Comparison of ENCODE assay signal across 10 cellular contexts in genomic region chr11:121453589-121454299, GRCh38. TPM values are rescaled to one million over a fixed set of nuclear protein-coding genes. Genes with fewer than 3 reads are reported as not detected.
DNase-seq lines count a peak whose midpoint lies in the region; ATAC-seq and TF ChIP-seq lines count a peak whose summit lies in the region.
"Had no signal": no experiment of that assay in that cellular context is flagged by ENCODE, and none has a peak within 500 bp of the region (broad histone marks: within the 10 kb centered on the region; RNA-seq: fewer than 3 reads in every experiment).

No MANE protein-coding gene starts in this region.

- H3K27me3 ChIP-seq in liver (ENCODE audit: control insufficient read depth in 4 of 4, insufficient read depth in 4 of 4, low read length in 3 of 4) (no peaks in the 10 kb centered on the region), right cardiac atrium (ENCODE audit: control insufficient read depth, insufficient read depth) (no peaks in the 10 kb centered on the region)

- H3K27ac ChIP-seq in liver (ENCODE audit: low read depth in 1 of 2, low read length in 2 of 2) (peak overlapping the region; percentile 95 to 96), substantia nigra (ENCODE audit: low read depth, low read length, poor library complexity, severe bottlenecking) (peak overlapping the region; percentile 81), right cardiac atrium (ENCODE audit: low read length) (no peak overlapping the region)
- H3K27ac ChIP-seq: A549 had no signal

- POLR2A ChIA-PET in activated CD4-positive, alpha-beta T cell treated with anti-CD3 and anti-CD28 coated beads, Interleukin-2, amount 10 ng/mL, durations not matched to agents 7 days and 5 days (lab: Charles Lee) = no interaction called here

- peak overlapping the region; percentile 94 for H3K27ac Mint-ChIP-seq in activated CD4-positive, alpha-beta T cell treated with anti-CD3 and anti-CD28 coated beads, Interleukin-2, amount 10 ng/mL, durations not matched to agents 7 days and 5 days
- H3K27ac Mint-ChIP-seq in activated T-helper 1 cell treated with anti-CD3 and anti-CD28 coated beads, Interleukin-12 subunit alpha, Interleukin-12 subunit beta, Interleukin-2, Interleukin-4 antibody, amounts not matched to agents 30 ng/mL and 10 ng/mL and 1 ng/mL, durations not matched to agents 14 hours and 24 hours and 36 hours = peak overlapping the region; percentile 92

- H3K36me3 ChIP-seq in liver (ENCODE audit: control insufficient read depth in 4 of 4, insufficient read depth in 3 of 4, low read depth in 1 of 4, low read length in 3 of 4) = no peaks in the 10 kb centered on the region

- no peak for DNase-seq in activated CD4-positive, alpha-beta T cell treated with anti-CD3 and anti-CD28 coated beads, Interleukin-2, amount 10 ng/mL, durations not matched to agents 7 days and 5 days
- no peak for DNase-seq in activated CD4-positive, alpha-beta T cell treated with anti-CD3 and anti-CD28 coated beads, Interleukin-2, amount 50 U/mL, for 4 hours
- no peak for DNase-seq in activated T-helper 1 cell treated with anti-CD3 and anti-CD28 coated beads, Interleukin-12 subunit alpha, Interleukin-12 subunit beta, Interleukin-2, Interleukin-4 antibody, amounts not matched to agents 30 ng/mL and 10 ng/mL and 1 ng/mL, durations not matched to agents 14 hours and 24 hours and 36 hours (ENCODE audit: low spot score)
- DNase-seq in substantia nigra (lab: John Stamatoyannopoulos, UW) (peak in 3 of 49 donors; percentile 23 to 51 (median 36)), right cardiac atrium (no peak), NOMO-1 (lab: John Stamatoyannopoulos, UW; ENCODE audit: unreplicated experiment in 2 of 2) (no peak)
- DNase-seq: NCI-H187 treated with DMSO at 0.1 percent for 48 hours had no signal

- peaks cover 73% of the 10 kb centered on the region for H3K4me1 Mint-ChIP-seq in activated CD4-positive, alpha-beta T cell treated with anti-CD3 and anti-CD28 coated beads, Interleukin-2, amount 10 ng/mL, durations not matched to agents 7 days and 5 days
- peaks cover 90% of the 10 kb centered on the region for H3K4me1 Mint-ChIP-seq in activated T-helper 1 cell treated with anti-CD3 and anti-CD28 coated beads, Interleukin-12 subunit alpha, Interleukin-12 subunit beta, Interleukin-2, Interleukin-4 antibody, amounts not matched to agents 30 ng/mL and 10 ng/mL and 1 ng/mL, durations not matched to agents 14 hours and 24 hours and 36 hours (ENCODE audit: low read depth)

- peak overlapping the region; percentile 91 for H3K4me3 Mint-ChIP-seq in activated CD4-positive, alpha-beta T cell treated with anti-CD3 and anti-CD28 coated beads, Interleukin-2, amount 10 ng/mL, durations not matched to agents 7 days and 5 days
- peak overlapping the region; percentile 75 for H3K4me3 Mint-ChIP-seq in activated T-helper 1 cell treated with anti-CD3 and anti-CD28 coated beads, Interleukin-12 subunit alpha, Interleukin-12 subunit beta, Interleukin-2, Interleukin-4 antibody, amounts not matched to agents 30 ng/mL and 10 ng/mL and 1 ng/mL, durations not matched to agents 14 hours and 24 hours and 36 hours

- no peaks in the 10 kb centered on the region for H3K9me3 Mint-ChIP-seq in activated CD4-positive, alpha-beta T cell treated with anti-CD3 and anti-CD28 coated beads, Interleukin-2, amount 10 ng/mL, durations not matched to agents 7 days and 5 days
- H3K9me3 Mint-ChIP-seq in activated T-helper 1 cell treated with anti-CD3 and anti-CD28 coated beads, Interleukin-12 subunit alpha, Interleukin-12 subunit beta, Interleukin-2, Interleukin-4 antibody, amounts not matched to agents 30 ng/mL and 10 ng/mL and 1 ng/mL, durations not matched to agents 14 hours and 24 hours and 36 hours = no peaks in the 10 kb centered on the region

- peak overlapping the region; percentile 92 to 99 for H3K9ac ChIP-seq in liver (ENCODE audit: low read depth in 1 of 2, low read length in 2 of 2)

- peak; percentile 43 to 48 for TF ChIP-seq RAD21 in liver (IDR thresholded peaks at IDR 0.05)

- intact Hi-C loops in activated T-helper 1 cell treated with anti-CD3 and anti-CD28 coated beads, Interleukin-12 subunit alpha, Interleukin-12 subunit beta, Interleukin-2, Interleukin-4 antibody, amounts not matched to agents 30 ng/mL and 10 ng/mL and 1 ng/mL, durations not matched to agents 14 hours and 24 hours and 36 hours (cut with micrococcal nuclease) = loop anchor here (1.0 to 5.0 kb wide), 4 partner anchors 35 to 161 kb away; partner anchors contain the start of gene SC5D
- intact Hi-C loops in right cardiac atrium (cut with DNase I) = loop anchor here in 2 of 4 donors (5.0 to 10.0 kb wide), 2 partner anchors 121 to 126 kb away; no protein-coding TSS in a partner anchor

- H3K4me1 ChIP-seq in liver (ENCODE audit: control insufficient read depth in 4 of 4, insufficient read depth in 4 of 4, low read length in 3 of 4) = peaks cover 8 to 42% (median 23%) of the 10 kb centered on the region in 4 donors
- H3K4me1 ChIP-seq in right cardiac atrium (ENCODE audit: control insufficient read depth, insufficient read depth, low read length) = peaks cover 2% of the 10 kb centered on the region
- H3K4me1 ChIP-seq: A549 had no signal

- ATAC-seq in HG02642 (IDR thresholded peaks at IDR 0.05; ENCODE audit: poor library complexity, unreplicated experiment) = no peak
- no peak for ATAC-seq in right cardiac atrium

- peak overlapping the region; percentile 75 to 92 (median 77) for H3K4me3 ChIP-seq in liver (ENCODE audit: low read depth in 1 of 3, low read length in 3 of 3)
- H3K4me3 ChIP-seq in right cardiac atrium (ENCODE audit: low read length) = no peak overlapping the region

- TF ChIP-seq CTCF in liver (IDR thresholded peaks at IDR 0.05; ENCODE audit: low read depth, low read length, missing input control) = no peak

- H3K9me3 ChIP-seq in liver (ENCODE audit: control insufficient read depth in 4 of 4, low read length in 3 of 4) (no peaks in the 10 kb centered on the region), right cardiac atrium (ENCODE audit: control insufficient read depth, low read length) (no peaks in the 10 kb centered on the region)
- H3K9me3 ChIP-seq: A549 had no signal

- 43% methylated on average over 6 of the region's 6 CpGs for WGBS in liver
- WGBS in right cardiac atrium = 77% methylated on average over 6 of the region's 6 CpGs

- CTCF ChIA-PET in activated CD4-positive, alpha-beta T cell treated with anti-CD3 and anti-CD28 coated beads, Interleukin-2, amount 10 ng/mL, durations not matched to agents 7 days and 5 days (lab: Charles Lee) = interaction anchor here (0.7 to 1.8 kb wide), 2 partner anchors 11 to 22 kb away, joined by 3 to 4 read pairs; no protein-coding TSS in a partner anchor

- H3K27me3 Mint-ChIP-seq in activated CD4-positive, alpha-beta T cell treated with anti-CD3 and anti-CD28 coated beads, Interleukin-2, amount 10 ng/mL, durations not matched to agents 7 days and 5 days = no peaks in the 10 kb centered on the region
- no peaks in the 10 kb centered on the region for H3K27me3 Mint-ChIP-seq in activated T-helper 1 cell treated with anti-CD3 and anti-CD28 coated beads, Interleukin-12 subunit alpha, Interleukin-12 subunit beta, Interleukin-2, Interleukin-4 antibody, amounts not matched to agents 30 ng/mL and 10 ng/mL and 1 ng/mL, durations not matched to agents 14 hours and 24 hours and 36 hours (ENCODE audit: insufficient read depth)

- peaks cover 70% of the 10 kb centered on the region for H3K36me3 Mint-ChIP-seq in activated CD4-positive, alpha-beta T cell treated with anti-CD3 and anti-CD28 coated beads, Interleukin-2, amount 10 ng/mL, durations not matched to agents 7 days and 5 days (ENCODE audit: low read depth)
- H3K36me3 Mint-ChIP-seq in activated T-helper 1 cell treated with anti-CD3 and anti-CD28 coated beads, Interleukin-12 subunit alpha, Interleukin-12 subunit beta, Interleukin-2, Interleukin-4 antibody, amounts not matched to agents 30 ng/mL and 10 ng/mL and 1 ng/mL, durations not matched to agents 14 hours and 24 hours and 36 hours (ENCODE audit: low read depth) = peaks cover 26% of the 10 kb centered on the region

TF ChIP-seq in liver, 16 proteins besides CTCF, POLR2A, EP300 and RAD21 (continues in another document):
- TF ChIP-seq NR2F2 (IDR thresholded peaks at IDR 0.05) (peak; percentile 54), JUND (IDR thresholded peaks at IDR 0.05) (peak; percentile 58 to 77), ATF3 (IDR thresholded peaks at IDR 0.05) (peak; percentile 57), EGR1 (IDR thresholded peaks at IDR 0.05; ENCODE audit: low read depth in 2 of 2) (no peak), RXRA (IDR thresholded peaks at IDR 0.05) (peak; percentile 91 to 96), FOXA2 (IDR thresholded peaks at IDR 0.05) (peak; percentile 51), YY1 (IDR thresholded peaks at IDR 0.05) (peak; percentile 65), HNF4G (IDR thresholded peaks at IDR 0.05) (peak; percentile 72), ZBTB33 (IDR thresholded peaks at IDR 0.05) (peak; percentile 73)

RNA-seq across cellular contexts. Expression of gene SORL1, which starts 1.6 kb away (rescaled TPM):
- 100 to 1,000 TPM; 197 to 207 TPM for total RNA-seq in activated CD4-positive, alpha-beta T cell treated with anti-CD3 and anti-CD28 coated beads, Interleukin-2, amount 10 ng/mL, durations not matched to agents 7 days and 5 days
- 19.2 and 20.9 TPM in 2 replicates for total RNA-seq in activated T-helper 1 cell treated with anti-CD3 and anti-CD28 coated beads, Interleukin-12 subunit alpha, Interleukin-12 subunit beta, Interleukin-2, Interleukin-4 antibody, amounts not matched to agents 30 ng/mL and 10 ng/mL and 1 ng/mL, durations not matched to agents 14 hours and 24 hours and 36 hours
- total RNA-seq in liver (100 to 1,000 TPM in 1 of 2 donors, 10 to 100 TPM in 1; 26.9 to 124 TPM), right cardiac atrium (1 to 10 TPM; 3.7 to 9.2 (median 5.4) TPM)
- polyA plus RNA-seq in liver (10 to 100 TPM; 14.6 to 23.8 TPM), right cardiac atrium (0.57 TPM)
